In genomic region chr17:3796110-3796821, GRCh38 we compare ENCODE assay signal across 8 cellular contexts. TPM values are rescaled to one million over a fixed set of nuclear protein-coding genes. Genes with fewer than 3 reads are reported as not detected.
DNase-seq lines count a peak whose midpoint lies in the region; ATAC-seq lines count a peak whose summit lies in the region.

No MANE protein-coding gene starts in this region.

- no peak overlapping the region for H2AFZ ChIP-seq in trophoblast cell (ENCODE audit: insufficient read depth, low read length, poor library complexity)

- no peak overlapping the region for H3K9ac ChIP-seq in trophoblast cell (ENCODE audit: low read length)

- no peak overlapping the region for H3K4me2 ChIP-seq in trophoblast cell (ENCODE audit: low read length)

- H3K4ac ChIP-seq in trophoblast cell (ENCODE audit: low read depth, low read length) = no peak overlapping the region

- ATAC-seq in GM19023 (IDR thresholded peaks at IDR 0.05; ENCODE audit: unreplicated experiment) (peak; percentile 68), HG03135 (IDR thresholded peaks at IDR 0.05; ENCODE audit: unreplicated experiment) (peak; percentile 75), HG03520 (IDR thresholded peaks at IDR 0.05; ENCODE audit: unreplicated experiment) (no peak)

- no peak overlapping the region for H3K27ac ChIP-seq in trophoblast cell (ENCODE audit: low read depth, low read length)

- H4K8ac ChIP-seq in trophoblast cell (ENCODE audit: low read depth, low read length) = no peak overlapping the region

- peaks cover 4% of the 10 kb centered on the region for H3K79me1 ChIP-seq in trophoblast cell (ENCODE audit: low read length)

- H3K14ac ChIP-seq in trophoblast cell (ENCODE audit: low read length) = peak overlapping the region; percentile 23

- H2AK5ac ChIP-seq in trophoblast cell (ENCODE audit: low read length) = no peak overlapping the region

- H3K36me3 ChIP-seq in trophoblast cell (ENCODE audit: control insufficient read depth in 1 of 2, insufficient read depth in 2 of 2, low read length in 2 of 2) = peaks cover 0 to 3% of the 10 kb centered on the region in 2 experiments

- H2BK120ac ChIP-seq in trophoblast cell (ENCODE audit: insufficient read depth, low read length, poor library complexity) = peak overlapping the region; percentile 14

- intact Hi-C loops in cardiac septum (cut with DNase I) = no loop called here

- no peak overlapping the region for H4K12ac ChIP-seq in trophoblast cell (ENCODE audit: low read depth, low read length)

- no peak overlapping the region for H2BK12ac ChIP-seq in trophoblast cell (ENCODE audit: low read length)

- WGBS in trophoblast cell (ENCODE audit: extremely low coverage, insufficient coverage, insufficient read length) = no CpG with 5 or more reads among the region's 17 CpGs

- peak; percentile 87 for DNase-seq in activated CD8-positive, alpha-beta memory T cell treated with anti-CD3 and anti-CD28 coated beads, Interleukin-2, amount 50 U/mL, for 4 hours
- DNase-seq in trophoblast cell (no peak), HT-29 (ENCODE audit: low spot score) (no peak), COLO829 (ENCODE audit: low spot score) (no peak), cardiac septum (ENCODE audit: low spot score) (no peak)

- no peaks in the 10 kb centered on the region for H3K27me3 ChIP-seq in trophoblast cell (ENCODE audit: insufficient read depth, low read length)

- no peak overlapping the region for H3K18ac ChIP-seq in trophoblast cell (ENCODE audit: low read length)

- no peak overlapping the region for H2BK5ac ChIP-seq in trophoblast cell (ENCODE audit: low read depth, low read length, poor library complexity)

- peaks cover 4% of the 10 kb centered on the region for H3K9me3 ChIP-seq in trophoblast cell (ENCODE audit: insufficient read depth, low read depth, low read length)

- H3K79me2 ChIP-seq in trophoblast cell (ENCODE audit: control insufficient read depth, insufficient read depth, low read length, poor library complexity) = no peaks in the 10 kb centered on the region

- H3K4me1 ChIP-seq in trophoblast cell (ENCODE audit: control insufficient read depth in 1 of 2, insufficient read depth in 2 of 2, low read length in 2 of 2) = peaks cover 7 to 14% of the 10 kb centered on the region in 2 experiments

- peak overlapping the region; percentile 17 for H4K91ac ChIP-seq in trophoblast cell (ENCODE audit: low read depth, low read length)

- no peak overlapping the region for H3K23ac ChIP-seq in trophoblast cell (ENCODE audit: low read length)

- no peak overlapping the region for H3K4me3 ChIP-seq in trophoblast cell (ENCODE audit: low read depth, low read length)

RNA-seq across cellular contexts. Expression of gene ITGAE, which starts 4.7 kb away (rescaled TPM):
- 32.1 and 34.1 TPM in 2 replicates for polyA plus RNA-seq in trophoblast cell (2013)
- total RNA-seq in HT-29 (2014; rRNA removed; shearing (Covaris generic)) = 16.7 and 22.0 TPM in 2 replicates
- total RNA-seq in cardiac septum = 20.3 TPM

RNA-seq across cellular contexts. Expression of gene NCBP3, which starts 49.8 kb away (rescaled TPM):
- polyA plus RNA-seq in trophoblast cell (2013) = 31.8 and 32.8 TPM in 2 replicates
- 8.3 and 8.5 TPM in 2 replicates for total RNA-seq in HT-29 (2014; rRNA removed; shearing (Covaris generic))
- total RNA-seq in cardiac septum = 32.8 TPM
